39 cellular contexts compared by ENCODE assay signal in genomic region chr5:178520851-178521250, GRCh38.
"Had no signal": no experiment of that assay in that cellular context is flagged by ENCODE, and none has a peak within 500 bp of the region (broad histone marks: within the 10 kb centered on the region; RNA-seq: fewer than 3 reads in every experiment).

No MANE protein-coding gene starts in this region.

- H3K4me1 ChIP-seq: adrenal gland, ascending aorta, body of pancreas, breast epithelium had no signal

- H3K9me3 Mint-ChIP-seq: activated naive CD4-positive, alpha-beta T cell treated with anti-CD3 and anti-CD28 coated beads for 36 hours; activated naive CD4-positive, alpha-beta T cell treated with anti-CD3 and anti-CD28 coated beads, Interleukin-2, amount 50 U/mL, for 24 hours; activated naive CD8-positive, alpha-beta T cell treated with anti-CD3 and anti-CD28 coated beads for 36 hours; activated naive CD8-positive, alpha-beta T cell treated with anti-CD3 and anti-CD28 coated beads, Interleukin-2, amount 50 U/mL, for 24 hours; activated T-cell treated with anti-CD3 and anti-CD28 coated beads, Interleukin-2, amount 50 U/mL, for 24 hours; activated T-cell treated with anti-CD3 and anti-CD28 coated beads, Interleukin-2, amount 50 U/mL, for 4 hours; activated T-helper 1 cell treated with anti-CD3 and anti-CD28 coated beads, Interleukin-12 subunit alpha, Interleukin-12 subunit beta, Interleukin-2, Interleukin-4 antibody, amounts not matched to agents 30 ng/mL and 10 ng/mL and 1 ng/mL, durations not matched to agents 14 hours and 24 hours and 36 hours; activated T-helper 2 cell treated with anti-CD3 and anti-CD28 coated beads, Interferon-gamma antibody, Interleukin-2, Interleukin-4, amounts not matched to agents 10 μg/mL and 5 μg/mL and 100 μg/mL, durations not matched to agents 14 hours and 24 hours and 36 hours; central memory CD8-positive, alpha-beta T cell had no signal

- DNase-seq: activated effector memory CD4-positive, alpha-beta T cell treated with anti-CD3 and anti-CD28 coated beads, Interleukin-2, amount 50 U/mL, for 16 hours; activated effector memory CD4-positive, alpha-beta T cell treated with Interleukin-2 at 50 U/mL for 16 hours; activated gamma-delta T cell; activated gamma-delta T cell treated with Interleukin-2 at 50 U/mL for 16 hours; activated naive CD4-positive, alpha-beta T cell; activated naive CD4-positive, alpha-beta T cell treated with anti-CD3 and anti-CD28 coated beads for 36 hours; activated naive CD4-positive, alpha-beta T cell treated with anti-CD3 and anti-CD28 coated beads, Interleukin-2, amount 10 ng/mL, durations not matched to agents 7 days and 5 days; activated naive CD4-positive, alpha-beta T cell treated with anti-CD3 and anti-CD28 coated beads, Interleukin-2, amount 50 U/mL, for 16 hours; activated naive CD4-positive, alpha-beta T cell treated with Interleukin-2 at 50 U/mL for 16 hours; activated naive CD8-positive, alpha-beta T cell treated with anti-CD3 and anti-CD28 coated beads for 36 hours; activated naive CD8-positive, alpha-beta T cell treated with anti-CD3 and anti-CD28 coated beads, Interleukin-2, amount 10 ng/mL, durations not matched to agents 7 days and 5 days; activated naive CD8-positive, alpha-beta T cell treated with anti-CD3 and anti-CD28 coated beads, Interleukin-2, amount 50 U/mL, for 24 hours; activated T-cell treated with anti-CD3 and anti-CD28 coated beads for 4 hours; activated T-cell treated with anti-CD3 and anti-CD28 coated beads, Interleukin-2, amount 50 U/mL, for 1 hour; activated T-cell treated with anti-CD3 and anti-CD28 coated beads, Interleukin-2, amount 50 U/mL, for 24 hours; activated T-cell treated with anti-CD3 and anti-CD28 coated beads, Interleukin-2, amount 50 U/mL, for 4 hours; activated T-cell treated with anti-CD3 and anti-CD28 coated beads, Interleukin-2, amount 50 U/mL, for 48 hours; activated T-cell treated with anti-CD3 and anti-CD28 coated beads, Interleukin-2, amount 50 U/mL, for 72 hours; adrenal gland; amniotic stem cell; amygdala; anterior cingulate cortex; aorta; body of pancreas; brain microvascular endothelial cell; caudate nucleus; central memory CD4-positive, alpha-beta T cell; cerebellar nuclear complex had no signal

- H3K27me3 ChIP-seq: adrenal gland, ascending aorta, body of pancreas, brain microvascular endothelial cell, breast epithelium, cardiac muscle cell had no signal

- H3K4me3 Mint-ChIP-seq: activated naive CD4-positive, alpha-beta T cell treated with anti-CD3 and anti-CD28 coated beads for 36 hours; activated naive CD4-positive, alpha-beta T cell treated with anti-CD3 and anti-CD28 coated beads, Interleukin-2, amount 10 ng/mL, durations not matched to agents 7 days and 5 days; activated naive CD4-positive, alpha-beta T cell treated with anti-CD3 and anti-CD28 coated beads, Interleukin-2, amount 50 U/mL, for 24 hours; activated naive CD8-positive, alpha-beta T cell; activated naive CD8-positive, alpha-beta T cell treated with anti-CD3 and anti-CD28 coated beads for 36 hours; activated naive CD8-positive, alpha-beta T cell treated with anti-CD3 and anti-CD28 coated beads, Interleukin-2, amount 10 ng/mL, durations not matched to agents 7 days and 5 days; activated naive CD8-positive, alpha-beta T cell treated with anti-CD3 and anti-CD28 coated beads, Interleukin-2, amount 50 U/mL, for 24 hours; activated T-cell treated with anti-CD3 and anti-CD28 coated beads, Interleukin-2, amount 50 U/mL, for 24 hours; activated T-cell treated with anti-CD3 and anti-CD28 coated beads, Interleukin-2, amount 50 U/mL, for 4 hours; activated T-cell treated with anti-CD3 and anti-CD28 coated beads, Interleukin-2, amount 50 U/mL, for 72 hours; activated T-helper 1 cell treated with anti-CD3 and anti-CD28 coated beads, Interleukin-12 subunit alpha, Interleukin-12 subunit beta, Interleukin-2, Interleukin-4 antibody, amounts not matched to agents 30 ng/mL and 10 ng/mL and 1 ng/mL, durations not matched to agents 14 hours and 24 hours and 36 hours; activated T-helper 17 cell treated with anti-CD3 and anti-CD28 coated beads, Interleukin-2, amount 50 U/mL, for 72 hours; brain; central memory CD8-positive, alpha-beta T cell had no signal

- H3K36me3 ChIP-seq: adrenal gland, ascending aorta, brain microvascular endothelial cell, breast epithelium, cardiac muscle cell had no signal

- H3K36me3 Mint-ChIP-seq: activated naive CD4-positive, alpha-beta T cell treated with anti-CD3 and anti-CD28 coated beads, Interleukin-2, amount 10 ng/mL, durations not matched to agents 7 days and 5 days; activated naive CD4-positive, alpha-beta T cell treated with anti-CD3 and anti-CD28 coated beads, Interleukin-2, amount 50 U/mL, for 24 hours; activated naive CD4-positive, alpha-beta T cell treated with anti-CD3 and anti-CD28 coated beads, Interleukin-2, amount 50 U/mL, for 72 hours; activated naive CD8-positive, alpha-beta T cell; activated naive CD8-positive, alpha-beta T cell treated with anti-CD3 and anti-CD28 coated beads for 36 hours; activated naive CD8-positive, alpha-beta T cell treated with anti-CD3 and anti-CD28 coated beads, Interleukin-2, amount 10 ng/mL, durations not matched to agents 7 days and 5 days; brain had no signal

- H3K27me3 Mint-ChIP-seq: activated naive CD8-positive, alpha-beta T cell; brain had no signal

- H3K4me1 Mint-ChIP-seq: activated naive CD4-positive, alpha-beta T cell treated with anti-CD3 and anti-CD28 coated beads, Interleukin-2, amount 10 ng/mL, durations not matched to agents 7 days and 5 days; activated naive CD4-positive, alpha-beta T cell treated with anti-CD3 and anti-CD28 coated beads, Interleukin-2, amount 50 U/mL, for 24 hours; activated naive CD8-positive, alpha-beta T cell treated with anti-CD3 and anti-CD28 coated beads for 36 hours; activated naive CD8-positive, alpha-beta T cell treated with anti-CD3 and anti-CD28 coated beads, Interleukin-2, amount 50 U/mL, for 24 hours; central memory CD8-positive, alpha-beta T cell had no signal

- H3K9me3 ChIP-seq: adrenal gland, ascending aorta, breast epithelium had no signal

- ATAC-seq: activated naive CD4-positive, alpha-beta T cell treated with anti-CD3 and anti-CD28 coated beads, Interleukin-2, amount 50 U/mL, for 72 hours; activated naive CD8-positive, alpha-beta T cell treated with anti-CD3 and anti-CD28 coated beads, Interleukin-2, amount 50 U/mL, for 24 hours; activated T-cell treated with anti-CD3 and anti-CD28 coated beads, Interleukin-2, amount 50 U/mL, for 4 hours; activated T-cell treated with anti-CD3 and anti-CD28 coated beads, Interleukin-2, amount 50 U/mL, for 72 hours; activated T-helper 17 cell treated with anti-CD3 and anti-CD28 coated beads, Interleukin-2, amount 50 U/mL, for 72 hours; body of pancreas had no signal

- H3K27ac ChIP-seq: adrenal gland, ascending aorta, body of pancreas, brain microvascular endothelial cell, breast epithelium, cardiac muscle cell had no signal

- H3K4me3 ChIP-seq: adrenal gland, ascending aorta, body of pancreas, breast epithelium, cardiac muscle cell had no signal

- H3K27ac Mint-ChIP-seq: activated naive CD4-positive, alpha-beta T cell treated with anti-CD3 and anti-CD28 coated beads for 36 hours; activated naive CD4-positive, alpha-beta T cell treated with anti-CD3 and anti-CD28 coated beads, Interleukin-2, amount 10 ng/mL, durations not matched to agents 7 days and 5 days; activated naive CD4-positive, alpha-beta T cell treated with anti-CD3 and anti-CD28 coated beads, Interleukin-2, amount 50 U/mL, for 24 hours; activated naive CD4-positive, alpha-beta T cell treated with anti-CD3 and anti-CD28 coated beads, Interleukin-2, amount 50 U/mL, for 72 hours; activated naive CD8-positive, alpha-beta T cell; activated naive CD8-positive, alpha-beta T cell treated with anti-CD3 and anti-CD28 coated beads for 36 hours; activated naive CD8-positive, alpha-beta T cell treated with anti-CD3 and anti-CD28 coated beads, Interleukin-2, amount 10 ng/mL, durations not matched to agents 7 days and 5 days; activated naive CD8-positive, alpha-beta T cell treated with anti-CD3 and anti-CD28 coated beads, Interleukin-2, amount 50 U/mL, for 24 hours; activated T-cell treated with anti-CD3 and anti-CD28 coated beads, Interleukin-2, amount 50 U/mL, for 24 hours; activated T-cell treated with anti-CD3 and anti-CD28 coated beads, Interleukin-2, amount 50 U/mL, for 72 hours; activated T-helper 1 cell treated with anti-CD3 and anti-CD28 coated beads, Interleukin-12 subunit alpha, Interleukin-12 subunit beta, Interleukin-2, Interleukin-4 antibody, amounts not matched to agents 30 ng/mL and 10 ng/mL and 1 ng/mL, durations not matched to agents 14 hours and 24 hours and 36 hours; activated T-helper 17 cell treated with anti-CD3 and anti-CD28 coated beads, Interleukin-2, amount 50 U/mL, for 72 hours; activated T-helper 2 cell treated with anti-CD3 and anti-CD28 coated beads, Interferon-gamma antibody, Interleukin-2, Interleukin-4, amounts not matched to agents 10 μg/mL and 5 μg/mL and 100 μg/mL, durations not matched to agents 14 hours and 24 hours and 36 hours; brain had no signal
